8 cellular contexts compared by ENCODE assay signal in genomic region chr19:57632987-57633831, GRCh38. TPM values are rescaled to one million over a fixed set of nuclear protein-coding genes. Genes with fewer than 3 reads are reported as not detected.
DNase-seq lines count a peak whose midpoint lies in the region; ATAC-seq and TF ChIP-seq lines count a peak whose summit lies in the region.

Gene ZNF211, plus strand, starts transcription at chr19:57633168. Its CDS starts 179 bp downstream, at chr19:57633347.

- no peak for TF ChIP-seq CTCF in choroid plexus epithelial cell (conservative IDR thresholded peaks at IDR 0.05; ENCODE audit: low read depth, low read length)

- peak within 1 kb of the TSS; percentile 96 for H3K4me3 ChIP-seq in choroid plexus epithelial cell (ENCODE audit: low read depth, low read length)

- DNase-seq in AML-193 (lab: John Stamatoyannopoulos, UW) (peak; percentile 88 to 90), NCI-H460 (ENCODE audit: extremely low read depth, low read depth) (peak; percentile 88), choroid plexus epithelial cell (ENCODE audit: low read depth) (peak; percentile 96), kidney glomerular epithelial cell (lab: John Stamatoyannopoulos, UW) (peak; percentile 90)
- peak; percentile 75 to 79 for DNase-seq in activated CD4-positive, alpha-beta T cell treated with anti-CD3 and anti-CD28 coated beads for 24 hours (ENCODE audit: low read depth in 2 of 2)
- peak; percentile 74 to 78 for DNase-seq in stimulated activated CD4-positive, alpha-beta T cell treated with anti-CD3 and anti-CD28 coated beads, Interleukin-15, amount 100 ng/mL, for 48 hours (ENCODE audit: low read depth in 2 of 2)

- ATAC-seq in GM19035 (IDR thresholded peaks at IDR 0.05; ENCODE audit: unreplicated experiment) = peak; percentile 95
- ATAC-seq in HG03342 (IDR thresholded peaks at IDR 0.05; ENCODE audit: unreplicated experiment) = peak; percentile 98

RNA-seq across cellular contexts. Expression of gene ZNF211, which starts in this region (rescaled TPM):
- 5.9 and 6.9 TPM in 2 replicates for total RNA-seq in NCI-H460 (2014; rRNA removed; shearing (Covaris generic))
- polyA plus RNA-seq in NCI-H460 (2014; cell fraction: nucleus; rRNA removed) = 3.2 and 5.7 TPM in 2 replicates

Comparison
In these comparisons a context has a peak if more than half of its experiments do, and no peak if none do; other contexts are left out.
1. Peak in every context shown above with its lines: DNase-seq, ATAC-seq and H3K4me3 ChIP-seq.